Comparison of ENCODE assay signal across 8 cellular contexts in the genomic region with DNA sequence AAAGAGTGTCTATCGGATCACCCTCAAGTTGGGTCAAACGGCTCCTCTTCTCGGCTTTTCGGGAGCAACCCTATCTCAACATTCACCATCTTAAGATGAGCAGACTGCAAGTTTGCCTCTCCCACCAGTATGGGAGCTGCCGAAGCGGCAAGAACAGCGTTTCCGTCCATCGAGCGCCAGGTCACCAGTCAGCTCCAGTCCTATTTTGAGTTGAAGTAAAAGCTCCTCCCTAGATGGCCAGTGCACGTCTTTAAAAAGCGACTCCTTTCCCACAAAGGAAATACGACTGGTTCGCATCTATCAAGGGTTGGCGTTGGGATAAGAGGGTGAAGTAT. TPM values are rescaled to one million over a fixed set of nuclear protein-coding genes. Genes with fewer than 3 reads are reported as not detected.
DNase-seq lines count a peak whose midpoint lies in the region; ATAC-seq and TF ChIP-seq lines count a peak whose summit lies in the region.

No MANE protein-coding gene starts in this region.

- peaks cover 8% of the 10 kb centered on the region; the same call in 1 of the 2 replicates for H3K36me3 ChIP-seq in SK-N-MC (ENCODE audit: insufficient read depth, low read length)
- H3K36me3 ChIP-seq in effector memory CD4-positive, alpha-beta T cell (ENCODE audit: control insufficient read depth, insufficient read depth, low read length) = no peaks in the 10 kb centered on the region
- peaks cover 0 to 6% (median 0%) of the 10 kb centered on the region in 3 experiments for H3K36me3 ChIP-seq in naive thymus-derived CD4-positive, alpha-beta T cell (ENCODE audit: control insufficient read depth in 2 of 3, insufficient read depth in 3 of 3, low read length in 3 of 3)

- H3K9me3 ChIP-seq in SK-N-MC (ENCODE audit: low read depth, low read length) = no peaks in the 10 kb centered on the region
- H3K9me3 ChIP-seq in effector memory CD4-positive, alpha-beta T cell (ENCODE audit: control insufficient read depth, low read length) = no peaks in the 10 kb centered on the region
- no peaks in the 10 kb centered on the region for H3K9me3 ChIP-seq in naive thymus-derived CD4-positive, alpha-beta T cell (ENCODE audit: control insufficient read depth in 2 of 3, low read length in 3 of 3)

- peak overlapping the region; percentile 96 to 100 (median 99) for H3K27ac Mint-ChIP-seq in naive thymus-derived CD4-positive, alpha-beta T cell

- peak overlapping the region; percentile 91 to 100 (median 98) for H3K4me3 Mint-ChIP-seq in naive thymus-derived CD4-positive, alpha-beta T cell

- no peaks in the 10 kb centered on the region for H3K9me3 Mint-ChIP-seq in naive thymus-derived CD4-positive, alpha-beta T cell

- peak overlapping the region; percentile 78 for H3K27ac ChIP-seq in SK-N-MC
- peak overlapping the region; percentile 93 for H3K27ac ChIP-seq in effector memory CD4-positive, alpha-beta T cell (ENCODE audit: insufficient read depth, low read length, poor library complexity, severe bottlenecking)
- H3K27ac ChIP-seq in naive thymus-derived CD4-positive, alpha-beta T cell (ENCODE audit: low read depth, low read length) = peak overlapping the region; percentile 95

- H3K4me1 Mint-ChIP-seq in naive thymus-derived CD4-positive, alpha-beta T cell = peaks cover 29 to 57% (median 47%) of the 10 kb centered on the region in 7 donors

- CTCF ChIA-PET in AG04449 (lab: Yijun Ruan, JAX) = interaction anchor here (1.2 to 18.0 kb wide), 8 partner anchors 9 to 414 kb away, joined by 3 to 584 read pairs (median 12); no protein-coding TSS in a partner anchor
- CTCF ChIA-PET in naive thymus-derived CD4-positive, alpha-beta T cell (lab: Charles Lee) = interaction anchor here (0.5 to 1.0 kb wide), 3 partner anchors 750 to 965 kb away, joined by 3 to 4 read pairs (median 3); no protein-coding TSS in a partner anchor

- H3K27me3 ChIP-seq in effector memory CD4-positive, alpha-beta T cell (replicated peaks; ENCODE audit: control insufficient read depth, insufficient read depth, low read length, poor library complexity, severe bottlenecking) = no peaks in the 10 kb centered on the region
- H3K27me3 ChIP-seq in naive thymus-derived CD4-positive, alpha-beta T cell (ENCODE audit: control insufficient read depth in 2 of 2, insufficient read depth in 2 of 2, low read length in 2 of 2) = no peaks in the 10 kb centered on the region

- TF ChIP-seq CTCF in AG04449 (IDR thresholded peaks at IDR 0.05; ENCODE audit: insufficient read depth, low read length, missing control alignments) = no peak

- DNase-seq in AG04449 (ENCODE audit: low read depth, low spot score) (no peak), SK-N-MC (ENCODE audit: low read depth, low spot score) (no peak), A172 (ENCODE audit: low spot score) (no peak), NCI-H187 treated with DMSO at 0.1 percent for 48 hours (lab: John Stamatoyannopoulos, UW) (no peak)
- no peak for DNase-seq in effector memory CD4-positive, alpha-beta T cell
- peak in 1 of 9 donors; percentile 56 for DNase-seq in naive thymus-derived CD4-positive, alpha-beta T cell

- H3K4me3 ChIP-seq in AG04449 (ENCODE audit: low read depth, low read length) = peak overlapping the region; percentile 91
- H3K4me3 ChIP-seq in SK-N-MC = peak overlapping the region; percentile 87
- H3K4me3 ChIP-seq in effector memory CD4-positive, alpha-beta T cell (ENCODE audit: insufficient read depth, low read depth, low read length, poor library complexity, severe bottlenecking) = peak overlapping the region; percentile 90
- peak overlapping the region; percentile 96 for H3K4me3 ChIP-seq in naive thymus-derived CD4-positive, alpha-beta T cell (ENCODE audit: low read length)

- ATAC-seq in GM18861 (IDR thresholded peaks at IDR 0.05; ENCODE audit: unreplicated experiment) (peak; percentile 59), HG03025 (IDR thresholded peaks at IDR 0.05; ENCODE audit: low FRiP score, unreplicated experiment) (peak; percentile 61)
- ATAC-seq in naive thymus-derived CD4-positive, alpha-beta T cell = peak; percentile 72

- intact Hi-C loops in naive thymus-derived CD4-positive, alpha-beta T cell (cut with micrococcal nuclease) = loop anchor here (1.0 to 5.0 kb wide), 21 partner anchors 118 to 1770 kb away; a partner anchor contains a TSS

- H3K9ac ChIP-seq in SK-N-MC (ENCODE audit: insufficient read length) = peak overlapping the region; percentile 95

- peaks cover 0 to 9% (median 0%) of the 10 kb centered on the region in 5 donors for H3K36me3 Mint-ChIP-seq in naive thymus-derived CD4-positive, alpha-beta T cell

- POLR2A ChIA-PET in AG04449 (lab: Yijun Ruan, JAX) = interaction anchor here (0.7 to 1.7 kb wide), 5 partner anchors 10 to 443 kb away, joined by 3 to 6 read pairs (median 3); no protein-coding TSS in a partner anchor
- POLR2A ChIA-PET in naive thymus-derived CD4-positive, alpha-beta T cell (lab: Charles Lee) = interaction anchor here (0.8 to 2.8 kb wide), 13 partner anchors 9 to 973 kb away, joined by 3 to 36 read pairs (median 6); a partner anchor contains a TSS

- H3K4me1 ChIP-seq in effector memory CD4-positive, alpha-beta T cell (ENCODE audit: control insufficient read depth, insufficient read depth, low read length, poor library complexity, severe bottlenecking) = peaks cover 8% of the 10 kb centered on the region
- peaks cover 13 to 17% of the 10 kb centered on the region in 2 donors for H3K4me1 ChIP-seq in naive thymus-derived CD4-positive, alpha-beta T cell (ENCODE audit: control insufficient read depth in 2 of 2, insufficient read depth in 2 of 2, low read length in 2 of 2)

- H3K27me3 Mint-ChIP-seq in naive thymus-derived CD4-positive, alpha-beta T cell = peaks cover 0 to 9% (median 4%) of the 10 kb centered on the region in 5 donors

RNA-seq across cellular contexts. Expression of a gene that starts 0.4 kb away (rescaled TPM):
- 100 to 1,000 TPM; 132 to 172 (median 158) TPM for total RNA-seq in naive thymus-derived CD4-positive, alpha-beta T cell
- 100 to 1,000 TPM in 1 of 2 donors, 10 to 100 TPM in 1; 99.9 to 142 TPM for polyA plus RNA-seq in naive thymus-derived CD4-positive, alpha-beta T cell
- total RNA-seq in A172 (2014; rRNA removed; shearing (Covaris generic)) = 111 and 165 TPM in 2 replicates

RNA-seq across cellular contexts. Expression of a gene that starts 37.5 kb away (rescaled TPM):
- not detected for total RNA-seq in naive thymus-derived CD4-positive, alpha-beta T cell
- not detected for polyA plus RNA-seq in naive thymus-derived CD4-positive, alpha-beta T cell
- total RNA-seq in A172 (2014; rRNA removed; shearing (Covaris generic)) = 0.07 TPM in 1 of 2 replicates, not detected in the other
